1 cellular context compared by ENCODE assay signal in the genomic region with DNA sequence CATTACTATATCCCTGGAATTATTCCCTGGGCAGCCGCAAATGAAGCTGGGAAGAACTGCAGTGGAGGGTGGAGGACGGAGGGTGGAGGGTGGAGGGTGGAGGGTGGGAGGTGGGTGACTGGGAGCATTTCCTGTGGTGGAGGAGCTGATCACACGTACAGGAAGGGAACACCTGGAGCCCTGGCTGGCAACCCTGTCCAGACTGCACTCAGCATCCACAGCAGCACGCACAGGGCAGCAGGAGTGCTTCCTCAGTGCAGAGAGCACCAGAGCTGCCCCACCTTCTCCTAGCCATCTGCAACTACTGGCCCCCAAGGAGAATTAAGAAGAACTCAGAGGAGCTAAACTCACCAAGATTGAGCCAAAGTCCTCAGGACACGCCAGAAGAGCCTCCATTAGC.
TF ChIP-seq lines count a peak whose summit lies in the region.

No MANE protein-coding gene starts in this region.

TF ChIP-seq in HepG2, 621 proteins besides CTCF, POLR2A, EP300 and RAD21 (continued from another document):
- TF ChIP-seq, protein P1, sequence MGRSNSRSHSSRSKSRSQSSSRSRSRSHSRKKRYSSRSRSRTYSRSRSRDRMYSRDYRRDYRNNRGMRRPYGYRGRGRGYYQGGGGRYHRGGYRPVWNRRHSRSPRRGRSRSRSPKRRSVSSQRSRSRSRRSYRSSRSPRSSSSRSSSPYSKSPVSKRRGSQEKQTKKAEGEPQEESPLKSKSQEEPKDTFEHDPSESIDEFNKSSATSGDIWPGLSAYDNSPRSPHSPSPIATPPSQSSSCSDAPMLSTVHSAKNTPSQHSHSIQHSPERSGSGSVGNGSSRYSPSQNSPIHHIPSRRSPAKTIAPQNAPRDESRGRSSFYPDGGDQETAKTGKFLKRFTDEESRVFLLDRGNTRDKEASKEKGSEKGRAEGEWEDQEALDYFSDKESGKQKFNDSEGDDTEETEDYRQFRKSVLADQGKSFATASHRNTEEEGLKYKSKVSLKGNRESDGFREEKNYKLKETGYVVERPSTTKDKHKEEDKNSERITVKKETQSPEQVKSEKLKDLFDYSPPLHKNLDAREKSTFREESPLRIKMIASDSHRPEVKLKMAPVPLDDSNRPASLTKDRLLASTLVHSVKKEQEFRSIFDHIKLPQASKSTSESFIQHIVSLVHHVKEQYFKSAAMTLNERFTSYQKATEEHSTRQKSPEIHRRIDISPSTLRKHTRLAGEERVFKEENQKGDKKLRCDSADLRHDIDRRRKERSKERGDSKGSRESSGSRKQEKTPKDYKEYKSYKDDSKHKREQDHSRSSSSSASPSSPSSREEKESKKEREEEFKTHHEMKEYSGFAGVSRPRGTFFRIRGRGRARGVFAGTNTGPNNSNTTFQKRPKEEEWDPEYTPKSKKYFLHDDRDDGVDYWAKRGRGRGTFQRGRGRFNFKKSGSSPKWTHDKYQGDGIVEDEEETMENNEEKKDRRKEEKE (IDR thresholded peaks at IDR 0.05), result no peak
- TF ChIP-seq, protein P2, sequence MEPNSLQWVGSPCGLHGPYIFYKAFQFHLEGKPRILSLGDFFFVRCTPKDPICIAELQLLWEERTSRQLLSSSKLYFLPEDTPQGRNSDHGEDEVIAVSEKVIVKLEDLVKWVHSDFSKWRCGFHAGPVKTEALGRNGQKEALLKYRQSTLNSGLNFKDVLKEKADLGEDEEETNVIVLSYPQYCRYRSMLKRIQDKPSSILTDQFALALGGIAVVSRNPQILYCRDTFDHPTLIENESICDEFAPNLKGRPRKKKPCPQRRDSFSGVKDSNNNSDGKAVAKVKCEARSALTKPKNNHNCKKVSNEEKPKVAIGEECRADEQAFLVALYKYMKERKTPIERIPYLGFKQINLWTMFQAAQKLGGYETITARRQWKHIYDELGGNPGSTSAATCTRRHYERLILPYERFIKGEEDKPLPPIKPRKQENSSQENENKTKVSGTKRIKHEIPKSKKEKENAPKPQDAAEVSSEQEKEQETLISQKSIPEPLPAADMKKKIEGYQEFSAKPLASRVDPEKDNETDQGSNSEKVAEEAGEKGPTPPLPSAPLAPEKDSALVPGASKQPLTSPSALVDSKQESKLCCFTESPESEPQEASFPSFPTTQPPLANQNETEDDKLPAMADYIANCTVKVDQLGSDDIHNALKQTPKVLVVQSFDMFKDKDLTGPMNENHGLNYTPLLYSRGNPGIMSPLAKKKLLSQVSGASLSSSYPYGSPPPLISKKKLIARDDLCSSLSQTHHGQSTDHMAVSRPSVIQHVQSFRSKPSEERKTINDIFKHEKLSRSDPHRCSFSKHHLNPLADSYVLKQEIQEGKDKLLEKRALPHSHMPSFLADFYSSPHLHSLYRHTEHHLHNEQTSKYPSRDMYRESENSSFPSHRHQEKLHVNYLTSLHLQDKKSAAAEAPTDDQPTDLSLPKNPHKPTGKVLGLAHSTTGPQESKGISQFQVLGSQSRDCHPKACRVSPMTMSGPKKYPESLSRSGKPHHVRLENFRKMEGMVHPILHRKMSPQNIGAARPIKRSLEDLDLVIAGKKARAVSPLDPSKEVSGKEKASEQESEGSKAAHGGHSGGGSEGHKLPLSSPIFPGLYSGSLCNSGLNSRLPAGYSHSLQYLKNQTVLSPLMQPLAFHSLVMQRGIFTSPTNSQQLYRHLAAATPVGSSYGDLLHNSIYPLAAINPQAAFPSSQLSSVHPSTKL (CRISPR knock-in tag; IDR thresholded peaks at IDR 0.05), result no peak
- TF ChIP-seq CBX1 (IDR thresholded peaks at IDR 0.05; ENCODE audit: low read depth) (no peak), BCL6 (CRISPR knock-in tag; IDR thresholded peaks at IDR 0.05) (no peak), SP1 (IDR thresholded peaks at IDR 0.05) (no peak), SP1 (CRISPR knock-in tag; IDR thresholded peaks at IDR 0.05) (no peak), ASH2L (IDR thresholded peaks at IDR 0.05; ENCODE audit: insufficient read length, low read depth, low read length) (no peak), KLF11 (CRISPR knock-in tag; IDR thresholded peaks at IDR 0.05) (no peak), ZNF253 (CRISPR knock-in tag; IDR thresholded peaks at IDR 0.05; ENCODE audit: borderline replicate concordance) (no peak), SYNCRIP (IDR thresholded peaks at IDR 0.05; ENCODE audit: insufficient read depth, low read depth, low read length) (no peak), RBFOX2 (IDR thresholded peaks at IDR 0.05; ENCODE audit: low read depth, low read length) (no peak), SOX6 (IDR thresholded peaks at IDR 0.05) (no peak), SOX6 (CRISPR knock-in tag; IDR thresholded peaks at IDR 0.05) (no peak), ARID3A (IDR thresholded peaks at IDR 0.05; ENCODE audit: low read depth, low read length) (no peak)
- TF ChIP-seq, protein P3, sequence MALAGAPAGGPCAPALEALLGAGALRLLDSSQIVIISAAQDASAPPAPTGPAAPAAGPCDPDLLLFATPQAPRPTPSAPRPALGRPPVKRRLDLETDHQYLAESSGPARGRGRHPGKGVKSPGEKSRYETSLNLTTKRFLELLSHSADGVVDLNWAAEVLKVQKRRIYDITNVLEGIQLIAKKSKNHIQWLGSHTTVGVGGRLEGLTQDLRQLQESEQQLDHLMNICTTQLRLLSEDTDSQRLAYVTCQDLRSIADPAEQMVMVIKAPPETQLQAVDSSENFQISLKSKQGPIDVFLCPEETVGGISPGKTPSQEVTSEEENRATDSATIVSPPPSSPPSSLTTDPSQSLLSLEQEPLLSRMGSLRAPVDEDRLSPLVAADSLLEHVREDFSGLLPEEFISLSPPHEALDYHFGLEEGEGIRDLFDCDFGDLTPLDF (CRISPR knock-in tag; IDR thresholded peaks at IDR 0.05), result no peak
